ENCODE assay signal across 22 cellular contexts in genomic region chr7:46239856-46240255, GRCh38.
"Had no signal": no experiment of that assay in that cellular context is flagged by ENCODE, and none has a peak within 500 bp of the region (broad histone marks: within the 10 kb centered on the region; RNA-seq: fewer than 3 reads in every experiment).

No MANE protein-coding gene starts in this region.

- H3K4me3 ChIP-seq: SJSA1, SK-N-MC had no signal

- H3K27ac ChIP-seq: SJSA1, SK-N-MC had no signal

- H3K9me3 ChIP-seq: SJSA1 had no signal

- DNase-seq: Karpas-422, KG1, MV-4-11, NCI-H1048, NCI-H1105, NCI-H1417, NCI-H1436 treated with DMSO at 0.1 percent for 48 hours, NCI-H1694, NCI-H187 treated with DMSO at 0.1 percent for 48 hours, NCI-H2029 treated with DMSO at 0.1 percent for 48 hours, NCI-H2227 treated with DMSO at 0.1 percent for 48 hours, NCI-H446, NCI-H510A, NCI-H524 treated with DMSO at 0.1 percent for 48 hours, NCI-H69, NCI-H774, Right ventricle myocardium superior, RPMI8226, SIG-M5 had no signal

- H3K36me3 ChIP-seq: SJSA1 had no signal

- FAIRE-seq: RCC 7860 had no signal

- H3K27me3 ChIP-seq: SJSA1 had no signal

- H3K4me1 ChIP-seq: SJSA1 had no signal
